Comparison of ENCODE assay signal across 6 cellular contexts in genomic region chr4:56315543-56315942, GRCh38.
"Had no signal": no experiment of that assay in that cellular context is flagged by ENCODE, and none has a peak within 500 bp of the region (broad histone marks: within the 10 kb centered on the region; RNA-seq: fewer than 3 reads in every experiment).

No MANE protein-coding gene starts in this region.

- H3K4me3 Mint-ChIP-seq: GM23338, H9 had no signal

- H3K9me3 Mint-ChIP-seq: GM23338, H9 had no signal

- DNase-seq: H9, HCEC 1CT, IMR-90 had no signal

- H3K27ac ChIP-seq: HL-60 had no signal

- H3K27ac Mint-ChIP-seq: GM23338 had no signal

- H3K4me3 ChIP-seq: GM23338, K562 had no signal
